ENCODE assay signal across 23 cellular contexts in the genomic region with DNA sequence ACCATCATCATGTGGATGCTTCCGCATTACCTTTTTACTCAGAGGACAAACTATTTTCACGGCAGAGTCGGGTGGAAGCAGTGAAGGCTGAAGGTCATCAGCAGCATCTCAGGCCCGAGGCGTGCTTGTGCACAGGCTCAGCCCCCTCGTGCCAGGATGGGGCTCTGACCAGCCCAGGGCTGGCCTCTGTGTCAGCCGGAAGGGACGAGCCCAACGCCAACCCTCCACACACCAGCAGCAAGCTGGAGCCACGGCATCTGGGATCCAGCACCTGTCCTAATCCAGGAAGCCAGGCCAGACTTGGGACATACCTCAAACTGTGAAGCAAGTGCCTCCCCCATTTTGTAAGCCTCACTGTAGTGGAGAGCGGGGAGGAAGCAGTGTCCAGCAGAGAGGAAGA. TPM values are rescaled to one million over a fixed set of nuclear protein-coding genes. Genes with fewer than 3 reads are reported as not detected.
DNase-seq lines count a peak whose midpoint lies in the region; ATAC-seq, FAIRE-seq and TF ChIP-seq lines count a peak whose summit lies in the region.
"Had no signal": no experiment of that assay in that cellular context is flagged by ENCODE, and none has a peak within 500 bp of the region (broad histone marks: within the 10 kb centered on the region; RNA-seq: fewer than 3 reads in every experiment).

No MANE protein-coding gene starts in this region.

- H3K4me3 ChIP-seq in neuronal stem cell (ENCODE audit: low read length in 2 of 2) (no peak overlapping the region), Karpas-422 (ENCODE audit: low read length) (no peak overlapping the region)
- H3K4me3 ChIP-seq: MG63, SK-N-MC had no signal

- H3K9me3 ChIP-seq in neuronal stem cell (replicated peaks in 1 of 2; ENCODE audit: control insufficient read depth in 2 of 2, insufficient read depth in 1 of 2, low read depth in 1 of 2, low read length in 2 of 2) (no peaks in the 10 kb centered on the region), Karpas-422 (ENCODE audit: low read length) (no peaks in the 10 kb centered on the region)
- H3K9me3 ChIP-seq: BE2C, Caco-2, MG63 had no signal

- peaks cover 0 to 5% (median 0%) of the 10 kb centered on the region in 7 donors for H3K9me3 Mint-ChIP-seq in CD14-positive monocyte

- H3K9me2 ChIP-seq in Karpas-422 (replicated peaks; ENCODE audit: insufficient read depth, low read length), result no peaks in the 10 kb centered on the region

- peaks cover 4% of the 10 kb centered on the region for H3K79me1 ChIP-seq in neuronal stem cell (ENCODE audit: low read depth, low read length)

- no peak overlapping the region for H3K4ac ChIP-seq in neuronal stem cell (ENCODE audit: low read length)

- peak overlapping the region; percentile 43 for H3K23ac ChIP-seq in neuronal stem cell (ENCODE audit: low read depth, low read length, poor library complexity)

- intact Hi-C loops in CD14-positive monocyte (cut with micrococcal nuclease), result no loop called here

- no peak for TF ChIP-seq CTCF in CD14-positive monocyte (IDR thresholded peaks at IDR 0.05)
- no peak for TF ChIP-seq CTCF in RWPE1 (conservative IDR thresholded peaks at IDR 0.05; ENCODE audit: low read depth)

- H3K27me3 Mint-ChIP-seq in CD14-positive monocyte (ENCODE audit: low read depth in 3 of 3), result no peaks in the 10 kb centered on the region
- H3K27me3 Mint-ChIP-seq: CD4-positive, CD25-positive, alpha-beta regulatory T cell had no signal

- H3K4me1 ChIP-seq in neuronal stem cell (ENCODE audit: control insufficient read depth in 2 of 2, insufficient read depth in 1 of 2, low read depth in 1 of 2, low read length in 2 of 2) (peaks cover 0 to 4% of the 10 kb centered on the region in 2 donors), Karpas-422 (ENCODE audit: low read length) (no peaks in the 10 kb centered on the region)
- H3K4me1 ChIP-seq: BE2C had no signal

- WGBS in neuronal stem cell (ENCODE audit: extremely low coverage in 2 of 2, insufficient read length in 2 of 2, insufficient replicate concordance in 1 of 2), 2 donors, result no CpG with 5 or more reads among the region's 11 CpGs

- H3K27ac ChIP-seq in RWPE1 (peak overlapping the region; percentile 49), neuronal stem cell (replicated peaks; ENCODE audit: low read length) (no peak overlapping the region), Karpas-422 (ENCODE audit: low read length) (no peak overlapping the region)

- H3K4me2 ChIP-seq in neuronal stem cell (ENCODE audit: insufficient read depth, low read length, poor library complexity, severe bottlenecking) (no peak overlapping the region), Karpas-422 (ENCODE audit: low read depth, low read length, poor library complexity, severe bottlenecking) (no peak overlapping the region)

- H3K36me3 Mint-ChIP-seq in CD14-positive monocyte, result peaks cover 57 to 91% of the 10 kb centered on the region in 2 donors

- peak overlapping the region in 4 of 7 donors; percentile 9 to 35 (median 24) for H3K27ac Mint-ChIP-seq in CD14-positive monocyte
- H3K27ac Mint-ChIP-seq: CD4-positive, CD25-positive, alpha-beta regulatory T cell had no signal

- peak overlapping the region; percentile 38 for H3K18ac ChIP-seq in neuronal stem cell (ENCODE audit: low read length)

- no peak overlapping the region for H2AFZ ChIP-seq in neuronal stem cell (ENCODE audit: low read length)
- H2AFZ ChIP-seq in Karpas-422 (ENCODE audit: low read length), result no peak overlapping the region

- peaks cover 4% of the 10 kb centered on the region; the same call in 1 of the 2 replicates for H4K20me1 ChIP-seq in Karpas-422 (ENCODE audit: insufficient read depth, low read depth, low read length)

- peak; percentile 32; the same call in 1 of the 2 replicates for TF ChIP-seq POLR2A in GM12892 (IDR thresholded peaks at IDR 0.05; ENCODE audit: low read depth, low read length)

- no peaks in the 10 kb centered on the region for H3K27me3 ChIP-seq in neuronal stem cell (ENCODE audit: control insufficient read depth in 3 of 3, insufficient read depth in 3 of 3, low read depth in 1 of 3, low read length in 3 of 3)
- H3K27me3 ChIP-seq in Karpas-422 (ENCODE audit: low read length), result no peaks in the 10 kb centered on the region
- H3K27me3 ChIP-seq: BE2C, MG63 had no signal

- H4K8ac ChIP-seq in neuronal stem cell (ENCODE audit: low read depth, low read length), result no peak overlapping the region

- H3K14ac ChIP-seq in neuronal stem cell (ENCODE audit: low read length), result no peak overlapping the region

- no peak for FAIRE-seq in GM12892 (lab: Jason Lieb, UNC)

- H3K79me2 ChIP-seq in Karpas-422 (ENCODE audit: low read length), result 0 out of 2 replicates have a peak, but pooled peaks cover 4% of the 10 kb centered on the region

- no peak overlapping the region for H4K91ac ChIP-seq in neuronal stem cell (ENCODE audit: low read depth, low read length, poor library complexity)

- H3K4me1 Mint-ChIP-seq in CD14-positive monocyte, result no peaks in the 10 kb centered on the region
- H3K4me1 Mint-ChIP-seq: CD4-positive, CD25-positive, alpha-beta regulatory T cell had no signal

- no peak for DNase-seq in CD14-positive monocyte (ENCODE audit: low spot score)
- no peak for DNase-seq in GM12892 (ENCODE audit: insufficient read length)
- no peak for DNase-seq in RWPE1 (ENCODE audit: low spot score)
- DNase-seq in neuronal stem cell (ENCODE audit: low spot score), result no peak
- DNase-seq in Karpas-422, result no peak
- DNase-seq: BE2C; Caco-2; CD4-positive, CD25-positive, alpha-beta regulatory T cell; DMS 273 treated with DMSO at 0.1 percent for 48 hours; DMS79 treated with DMSO at 0.1 percent for 48 hours; GOT3; MG63; NCI-H1436; NCI-H1930; NCI-H226; NCI-H524; NCI-H774; OCI-M1; SHP77 treated with DMSO at 0.1 percent for 48 hours; SW 1271 had no signal

- H3K36me3 ChIP-seq in neuronal stem cell (replicated peaks in 1 of 2; ENCODE audit: control insufficient read depth in 2 of 2, insufficient read depth in 2 of 2, low read length in 2 of 2), result peaks cover 50 to 80% of the 10 kb centered on the region in 2 donors
- H3K36me3 ChIP-seq in Karpas-422 (ENCODE audit: insufficient read depth, low read length), result peaks cover 50% of the 10 kb centered on the region

- no peak overlapping the region for H2BK120ac ChIP-seq in neuronal stem cell (ENCODE audit: low read depth, low read length)

- POLR2A ChIA-PET in RWPE1 (lab: Yijun Ruan, JAX; ENCODE audit: low non-redundant PET), result no interaction called here

- H3K4me3 Mint-ChIP-seq in CD14-positive monocyte, result no peak overlapping the region
- H3K4me3 Mint-ChIP-seq: CD4-positive, CD25-positive, alpha-beta regulatory T cell had no signal

- CTCF ChIA-PET in RWPE1 (lab: Yijun Ruan, JAX), result no interaction called here

- no peak overlapping the region for H2BK5ac ChIP-seq in neuronal stem cell (ENCODE audit: low read length)

- no peak overlapping the region for H3K9ac ChIP-seq in neuronal stem cell (ENCODE audit: low read depth, low read length, poor library complexity)
- H3K9ac ChIP-seq in Karpas-422 (ENCODE audit: low read length), result no peak overlapping the region

- ATAC-seq in GM19023 (IDR thresholded peaks at IDR 0.05; ENCODE audit: unreplicated experiment) (no peak), HG03342 (IDR thresholded peaks at IDR 0.05; ENCODE audit: unreplicated experiment) (no peak)

- H2AK5ac ChIP-seq in neuronal stem cell (ENCODE audit: low read depth, low read length), result no peak overlapping the region

- no peak overlapping the region for H2BK12ac ChIP-seq in neuronal stem cell (ENCODE audit: low read length)

- H2BK15ac ChIP-seq in neuronal stem cell (ENCODE audit: low read length), result no peak overlapping the region

RNA-seq across cellular contexts. Expression of a gene that starts 11.1 kb away (rescaled TPM):
- polyA plus RNA-seq in CD14-positive monocyte, result 10 to 100 TPM; 78.6 to 82.7 TPM
- 37.6 TPM for polyA plus RNA-seq in GM12892 (2012; ENCODE audit: missing spikeins)
- polyA plus RNA-seq in neuronal stem cell (2013, experiment 1 of 2), result 15.2 TPM
- polyA plus RNA-seq in neuronal stem cell (2013, experiment 2 of 2), result 18.0 TPM
- 63.4 and 118 TPM in 2 replicates for total RNA-seq in Karpas-422 (2014; rRNA removed; shearing (Covaris generic); ENCODE audit: low replicate concordance)

RNA-seq across cellular contexts. Expression of a gene that starts 11.6 kb away (rescaled TPM):
- polyA plus RNA-seq in CD14-positive monocyte, result 1 to 10 TPM; 1.9 to 2.4 TPM
- polyA plus RNA-seq in GM12892 (2012; ENCODE audit: missing spikeins), result 2.0 TPM
- 35.3 TPM for polyA plus RNA-seq in neuronal stem cell (2013, experiment 1 of 2)
- 35.0 TPM for polyA plus RNA-seq in neuronal stem cell (2013, experiment 2 of 2)
- 6.9 and 9.0 TPM in 2 replicates for total RNA-seq in Karpas-422 (2014; rRNA removed; shearing (Covaris generic); ENCODE audit: low replicate concordance)

RNA-seq across cellular contexts. Expression of a gene that starts 20.9 kb away (rescaled TPM):
- polyA plus RNA-seq in CD14-positive monocyte, result 100 to 1,000 TPM; 627 to 708 TPM
- polyA plus RNA-seq in GM12892 (2012; ENCODE audit: missing spikeins), result 2,487 TPM
- polyA plus RNA-seq in neuronal stem cell (2013, experiment 1 of 2), result 2,051 TPM
- 2,023 TPM for polyA plus RNA-seq in neuronal stem cell (2013, experiment 2 of 2)
- total RNA-seq in Karpas-422 (2014; rRNA removed; shearing (Covaris generic); ENCODE audit: low replicate concordance), result 3,189 and 3,229 TPM in 2 replicates

RNA-seq across cellular contexts. Expression of a gene that starts 46.3 kb away (rescaled TPM):
- polyA plus RNA-seq in CD14-positive monocyte, result 10 to 100 TPM; 12.2 to 23.1 TPM
- polyA plus RNA-seq in GM12892 (2012; ENCODE audit: missing spikeins), result 48.3 TPM
- polyA plus RNA-seq in neuronal stem cell (2013, experiment 1 of 2), result 64.3 TPM
- polyA plus RNA-seq in neuronal stem cell (2013, experiment 2 of 2), result 62.1 TPM
- total RNA-seq in Karpas-422 (2014; rRNA removed; shearing (Covaris generic); ENCODE audit: low replicate concordance), result 53.0 and 92.9 TPM in 2 replicates

RNA-seq across cellular contexts. Expression of a gene that starts 46.6 kb away (rescaled TPM):
- polyA plus RNA-seq in CD14-positive monocyte, result 10 to 100 TPM in 1 of 2 donors, 1 to 10 TPM in 1; 7.5 to 14.7 TPM
- 37.7 TPM for polyA plus RNA-seq in GM12892 (2012; ENCODE audit: missing spikeins)
- polyA plus RNA-seq in neuronal stem cell (2013, experiment 1 of 2), result 32.8 TPM
- 33.4 TPM for polyA plus RNA-seq in neuronal stem cell (2013, experiment 2 of 2)
- 40.3 and 52.7 TPM in 2 replicates for total RNA-seq in Karpas-422 (2014; rRNA removed; shearing (Covaris generic); ENCODE audit: low replicate concordance)
